Comparison of ENCODE assay signal across 8 cellular contexts in genomic region chr12:53053223-53054111, GRCh38. TPM values are rescaled to one million over a fixed set of nuclear protein-coding genes. Genes with fewer than 3 reads are reported as not detected.
DNase-seq lines count a peak whose midpoint lies in the region; ATAC-seq and TF ChIP-seq lines count a peak whose summit lies in the region.

No MANE protein-coding gene starts in this region.

- peak overlapping the region; percentile 87 for H3K4me3 Mint-ChIP-seq in activated T-cell treated with anti-CD3 and anti-CD28 coated beads, Interleukin-2, amount 50 U/mL, for 4 hours

- peaks cover 0 to 36% (median 7%) of the 10 kb centered on the region in 3 donors for H3K36me3 ChIP-seq in esophagus squamous epithelium

- WGBS in esophagus squamous epithelium, 2 donors: 35 to 40% methylated on average over 2 to 3 of the region's 16 CpGs

- peak overlapping the region; percentile 51 to 84 (median 58) for H3K4me3 ChIP-seq in esophagus squamous epithelium

- no peaks in the 10 kb centered on the region for H3K27me3 ChIP-seq in esophagus squamous epithelium

- no peaks in the 10 kb centered on the region for H3K9me3 ChIP-seq in esophagus squamous epithelium

- peaks cover 15% of the 10 kb centered on the region for H3K4me1 Mint-ChIP-seq in activated T-cell treated with anti-CD3 and anti-CD28 coated beads, Interleukin-2, amount 50 U/mL, for 4 hours (ENCODE audit: low read depth)

- peaks cover 23 to 89% (median 29%) of the 10 kb centered on the region in 3 donors for H3K4me1 ChIP-seq in esophagus squamous epithelium

- H3K27me3 Mint-ChIP-seq in activated T-cell treated with anti-CD3 and anti-CD28 coated beads, Interleukin-2, amount 50 U/mL, for 4 hours (ENCODE audit: low read depth): no peaks in the 10 kb centered on the region

- intact Hi-C loops in esophagus squamous epithelium (cut with DNase I): no loop called here

- H3K36me3 Mint-ChIP-seq in activated T-cell treated with anti-CD3 and anti-CD28 coated beads, Interleukin-2, amount 50 U/mL, for 4 hours (ENCODE audit: insufficient read depth): no peaks in the 10 kb centered on the region

- TF ChIP-seq POLR2A in esophagus squamous epithelium (IDR thresholded peaks at IDR 0.05): no peak

- TF ChIP-seq CTCF in esophagus squamous epithelium (IDR thresholded peaks at IDR 0.05): peak; percentile 21 to 93 (median 87)

- H3K27ac ChIP-seq in esophagus squamous epithelium (peak overlapping the region; percentile 90 to 96 (median 94)), temporal lobe (ENCODE audit: low read depth, low read length) (peak overlapping the region; percentile 96)

- peak; percentile 35 to 37 for ATAC-seq in activated T-cell treated with anti-CD3 and anti-CD28 coated beads, Interleukin-2, amount 50 U/mL, for 4 hours
- ATAC-seq in GM21381 (IDR thresholded peaks at IDR 0.05; ENCODE audit: unreplicated experiment): no peak

- no peaks in the 10 kb centered on the region for H3K9me3 Mint-ChIP-seq in activated T-cell treated with anti-CD3 and anti-CD28 coated beads, Interleukin-2, amount 50 U/mL, for 4 hours

- peak; percentile 37 for DNase-seq in NCI-H1092 treated with DMSO at 0.1 percent for 48 hours (lab: John Stamatoyannopoulos, UW)
- no peak for DNase-seq in NCI-H1092 (lab: John Stamatoyannopoulos, UW)
- DNase-seq in NCI-H510A (lab: John Stamatoyannopoulos, UW): peak; percentile 66
- DNase-seq in activated T-cell treated with anti-CD3 and anti-CD28 coated beads, Interleukin-2, amount 50 U/mL, for 4 hours: peak; percentile 56
- DNase-seq in esophagus squamous epithelium (lab: John Stamatoyannopoulos, UW): no peak
- peak; percentile 34 for DNase-seq in myocyte (ENCODE audit: low read depth)

RNA-seq across cellular contexts. Expression of gene TNS2, which starts 3.6 kb away (rescaled TPM):
- 1 to 10 TPM in 2 of 3 donors, under 1 TPM in 1; 0.87 to 2.5 (median 2.1) TPM for total RNA-seq in activated T-cell treated with anti-CD3 and anti-CD28 coated beads, Interleukin-2, amount 50 U/mL, for 4 hours
- total RNA-seq in esophagus squamous epithelium: 10 to 100 TPM; 10.8 to 82.0 (median 20.8) TPM
- total RNA-seq in myocyte: 43.8 and 59.8 TPM in 2 replicates
- 43.4 TPM for polyA plus RNA-seq in myocyte (2012)
- 13.5 TPM for total RNA-seq in temporal lobe

RNA-seq across cellular contexts. Expression of gene SPRYD3, which starts 25.7 kb away (rescaled TPM):
- total RNA-seq in activated T-cell treated with anti-CD3 and anti-CD28 coated beads, Interleukin-2, amount 50 U/mL, for 4 hours: 10 to 100 TPM; 48.3 to 57.8 (median 50.7) TPM
- total RNA-seq in esophagus squamous epithelium (10 to 100 TPM; 28.2 to 41.4 (median 29.2) TPM), myocyte (25.7 and 35.7 TPM in 2 replicates), temporal lobe (22.9 TPM)
- 60.9 TPM for polyA plus RNA-seq in myocyte (2012)

RNA-seq across cellular contexts. Expression of gene IGFBP6, which starts 44.0 kb away (rescaled TPM):
- under 1 TPM; 0.29 to 0.43 (median 0.38) TPM for total RNA-seq in activated T-cell treated with anti-CD3 and anti-CD28 coated beads, Interleukin-2, amount 50 U/mL, for 4 hours
- total RNA-seq in esophagus squamous epithelium (100 to 1,000 TPM in 2 of 4 donors, 10 to 100 TPM in 2; 34.5 to 506 (median 94.0) TPM), myocyte (42.5 and 49.8 TPM in 2 replicates), temporal lobe (6.4 TPM)
- polyA plus RNA-seq in myocyte (2012): 17.4 TPM

RNA-seq across cellular contexts. Expression of gene EIF4B, which starts 47.2 kb away (rescaled TPM):
- 100 to 1,000 TPM; 617 to 659 (median 632) TPM for total RNA-seq in activated T-cell treated with anti-CD3 and anti-CD28 coated beads, Interleukin-2, amount 50 U/mL, for 4 hours
- 100 to 1,000 TPM; 225 to 571 (median 372) TPM for total RNA-seq in esophagus squamous epithelium
- 494 and 561 TPM in 2 replicates for total RNA-seq in myocyte
- 183 TPM for polyA plus RNA-seq in myocyte (2012)
- total RNA-seq in temporal lobe: 611 TPM

RNA-seq across cellular contexts. Expression of gene SOAT2, which starts 49.8 kb away (rescaled TPM):
- total RNA-seq in activated T-cell treated with anti-CD3 and anti-CD28 coated beads, Interleukin-2, amount 50 U/mL, for 4 hours: under 1 TPM; 0.15 to 0.54 (median 0.32) TPM
- total RNA-seq in esophagus squamous epithelium (not detected), myocyte (not detected in 2 replicates), temporal lobe (not detected)
- not detected for polyA plus RNA-seq in myocyte (2012)

Comparison
In these comparisons a context has a peak if more than half of its experiments do, and no peak if none do; other contexts are left out.
1. DNase-seq: peak in NCI-H1092 treated with DMSO at 0.1 percent for 48 hours (single experiment), NCI-H510A (single experiment), activated T-cell treated with anti-CD3 and anti-CD28 coated beads, Interleukin-2, amount 50 U/mL, for 4 hours (single experiment) and myocyte (single experiment); none in NCI-H1092 (single experiment) and esophagus squamous epithelium (single experiment).